ENCODE assay signal across 8 cellular contexts in genomic region chr6:71496018-71496800, GRCh38.
DNase-seq lines count a peak whose midpoint lies in the region; ATAC-seq and TF ChIP-seq lines count a peak whose summit lies in the region.

No MANE protein-coding gene starts in this region.

- H3K4me3 Mint-ChIP-seq in HFFc6 (peak overlapping the region; percentile 85), WTC11 (no peak overlapping the region)

- H3K9me3 Mint-ChIP-seq in HFFc6 = no peaks in the 10 kb centered on the region
- no peaks in the 10 kb centered on the region for H3K9me3 Mint-ChIP-seq in WTC11

- TF ChIP-seq CTCF in HFFc6 (IDR thresholded peaks at IDR 0.05) (no peak), WTC11 (IDR thresholded peaks at IDR 0.05) (no peak)

- POLR2A ChIA-PET in WTC11 (lab: Charles Lee) = no interaction called here

- no peak overlapping the region for H3K4me3 ChIP-seq in HAP-1

- H3K27ac Mint-ChIP-seq in HFFc6 = peak overlapping the region; percentile 88
- no peak overlapping the region for H3K27ac Mint-ChIP-seq in WTC11

- in situ Hi-C loops in HAP-1 (cut with MboI; ENCODE audit: low sequenced_read_pairs) = no loop called here

- ATAC-seq in GM18508 (IDR thresholded peaks at IDR 0.05; ENCODE audit: insufficient read depth, unreplicated experiment) = peak; percentile 100
- ATAC-seq in WTC11 = no peak

- no peaks in the 10 kb centered on the region for H3K36me3 ChIP-seq in HAP-1 (replicated peaks)

- no peaks in the 10 kb centered on the region for H3K36me3 Mint-ChIP-seq in HFFc6 (ENCODE audit: low read depth)
- H3K36me3 Mint-ChIP-seq in WTC11 = no peaks in the 10 kb centered on the region

- H3K4me1 ChIP-seq in HAP-1 = no peaks in the 10 kb centered on the region

- peaks cover 62% of the 10 kb centered on the region for H3K4me1 Mint-ChIP-seq in HFFc6 (ENCODE audit: low read depth)
- H3K4me1 Mint-ChIP-seq in WTC11 = peaks cover 14% of the 10 kb centered on the region

- no peak for DNase-seq in HFFc6
- peak; percentile 53 for DNase-seq in OCI-M1 (lab: John Stamatoyannopoulos, UW)
- peak; percentile 62 for DNase-seq in iris pigment epithelial cell (ENCODE audit: low read depth)
- DNase-seq in NCI-H2107 treated with DMSO at 0.1 percent for 48 hours (lab: John Stamatoyannopoulos, UW; ENCODE audit: unreplicated experiment) = no peak
- no peak for DNase-seq in WTC11 (ENCODE audit: low spot score)
- no peak for DNase-seq in stimulated activated CD4-positive, alpha-beta T cell treated with anti-CD3 and anti-CD28 coated beads, Interleukin-4, amount 100 ng/mL, for 4 hours
- no peak for DNase-seq in HAP-1 (ENCODE audit: low spot score in 2 of 2)

- no peaks in the 10 kb centered on the region for H3K9me3 ChIP-seq in HAP-1

- no peaks in the 10 kb centered on the region for H3K27me3 Mint-ChIP-seq in HFFc6 (ENCODE audit: insufficient read depth)
- H3K27me3 Mint-ChIP-seq in WTC11 (ENCODE audit: low read depth) = no peaks in the 10 kb centered on the region

- CTCF ChIA-PET in WTC11 (lab: Charles Lee) = interaction anchor here (0.7 kb wide), 1 partner anchor 975 kb away, joined by 3 read pairs; no protein-coding TSS in a partner anchor

- H3K27me3 ChIP-seq in HAP-1 (ENCODE audit: low read depth) = no peaks in the 10 kb centered on the region; the same call in 1 of the 2 replicates

TF ChIP-seq in WTC11, 78 proteins besides CTCF, POLR2A, EP300 and RAD21:
- TF ChIP-seq ETV6 (CRISPR knock-in tag; IDR thresholded peaks at IDR 0.05) = no peak
- no peak for TF ChIP-seq CBFB (CRISPR knock-in tag; IDR thresholded peaks at IDR 0.05; ENCODE audit: low read depth)
- no peak for TF ChIP-seq ZNF138 (CRISPR knock-in tag; conservative IDR thresholded peaks at IDR 0.05)
- no peak for TF ChIP-seq FOXK1 (CRISPR knock-in tag; IDR thresholded peaks at IDR 0.05)
- no peak for TF ChIP-seq ZBTB21 (CRISPR knock-in tag; IDR thresholded peaks at IDR 0.05; ENCODE audit: borderline replicate concordance)
- no peak for TF ChIP-seq ZNF219 (CRISPR knock-in tag; IDR thresholded peaks at IDR 0.05; ENCODE audit: borderline replicate concordance)
- no peak for TF ChIP-seq ATF6 (CRISPR knock-in tag; IDR thresholded peaks at IDR 0.05)
- TF ChIP-seq RELA (CRISPR knock-in tag; IDR thresholded peaks at IDR 0.05; ENCODE audit: borderline replicate concordance) = no peak
- no peak for TF ChIP-seq SMAD3 (CRISPR knock-in tag; IDR thresholded peaks at IDR 0.05; ENCODE audit: borderline replicate concordance)
- no peak for TF ChIP-seq E2F1 (CRISPR knock-in tag; IDR thresholded peaks at IDR 0.05)
- TF ChIP-seq ZNF416 (CRISPR knock-in tag; IDR thresholded peaks at IDR 0.05) = no peak

Comparison
In these comparisons a context has a peak if more than half of its experiments do, and no peak if none do; other contexts are left out.
1. DNase-seq: peak in OCI-M1 (single experiment) and iris pigment epithelial cell (single experiment); none in HFFc6 (single experiment), NCI-H2107 treated with DMSO at 0.1 percent for 48 hours (single experiment), WTC11 (single experiment), stimulated activated CD4-positive, alpha-beta T cell treated with anti-CD3 and anti-CD28 coated beads, Interleukin-4, amount 100 ng/mL, for 4 hours (0 of 2) and HAP-1 (0 of 2).